8 cellular contexts compared by ENCODE assay signal in the genomic region with DNA sequence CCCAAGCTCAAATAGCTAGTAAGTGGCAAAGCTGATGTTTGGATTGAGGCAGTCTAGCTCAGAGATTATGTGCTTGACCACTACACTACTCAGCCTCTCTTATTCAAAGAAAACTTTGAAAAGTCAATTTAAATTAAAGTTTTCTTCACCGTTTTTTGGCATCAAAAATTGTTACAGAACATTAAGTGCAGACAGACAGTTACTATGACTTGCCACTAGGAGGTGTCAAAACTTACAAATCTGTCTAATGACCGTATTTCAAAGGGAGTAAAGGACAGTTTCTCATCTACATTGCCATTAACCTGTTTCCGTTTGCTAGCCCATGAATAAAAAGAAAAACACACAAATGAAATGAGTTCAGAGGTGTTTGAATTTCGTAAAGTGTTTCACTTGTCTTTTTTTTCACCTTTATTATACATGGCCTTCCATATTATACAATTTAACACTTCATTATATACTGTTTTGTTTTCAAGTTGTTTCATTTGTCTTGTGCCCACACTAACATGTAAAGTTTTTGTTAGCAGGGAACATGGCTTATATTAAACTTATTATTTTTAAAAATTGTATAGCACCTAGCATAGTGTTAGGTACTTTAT.
A peak's percentile ranks its signal among the peaks of the same experiment; 100 is the strongest.
DNase-seq lines count a peak whose midpoint lies in the region; ATAC-seq, FAIRE-seq and TF ChIP-seq lines count a peak whose summit lies in the region.

No MANE protein-coding gene starts in this region.

- H3K27me3 Mint-ChIP-seq in nephron progenitor cell (ENCODE audit: low read depth, poor library complexity): no peaks in the 10 kb centered on the region

- H3K4me1 Mint-ChIP-seq in nephron progenitor cell: no peaks in the 10 kb centered on the region

- TF ChIP-seq RAD21 in Ishikawa (IDR thresholded peaks at IDR 0.05; ENCODE audit: low read depth): peak; percentile 84

- no peak for ATAC-seq in HG03457 (IDR thresholded peaks at IDR 0.05; ENCODE audit: unreplicated experiment)

- no peaks in the 10 kb centered on the region for H3K9me3 Mint-ChIP-seq in nephron progenitor cell

- no peak overlapping the region for H3K4me3 Mint-ChIP-seq in nephron progenitor cell

- peak; percentile 87 for FAIRE-seq in endometrium (lab: Jason Lieb, UNC)

- peak; percentile 80 for TF ChIP-seq CTCF in nephron progenitor cell (IDR thresholded peaks at IDR 0.05)

- DNase-seq in D341Med (ENCODE audit: low spot score): peak; percentile 42
- peak; percentile 26 for DNase-seq in GM19240 (ENCODE audit: insufficient read length, low spot score)
- peak; percentile 81 for DNase-seq in RKO (ENCODE audit: low spot score)
- no peak for DNase-seq in nephron progenitor cell
- DNase-seq in NCI-H187 (lab: John Stamatoyannopoulos, UW): no peak

- no peak overlapping the region for H3K27ac Mint-ChIP-seq in nephron progenitor cell

- H3K36me3 Mint-ChIP-seq in nephron progenitor cell (ENCODE audit: low read depth): no peaks in the 10 kb centered on the region

- TF ChIP-seq EP300 in Ishikawa (IDR thresholded peaks at IDR 0.05; ENCODE audit: borderline replicate concordance): no peak

TF ChIP-seq in Ishikawa, 13 proteins besides CTCF, POLR2A, EP300 and RAD21:
- no peak for TF ChIP-seq TCF12 (IDR thresholded peaks at IDR 0.05; ENCODE audit: low read depth)
- no peak for TF ChIP-seq NFIC (IDR thresholded peaks at IDR 0.05)
- no peak for TF ChIP-seq CEBPB (IDR thresholded peaks at IDR 0.05)
- TF ChIP-seq TEAD4 (IDR thresholded peaks at IDR 0.05): no peak
- TF ChIP-seq FOXM1 (IDR thresholded peaks at IDR 0.05; ENCODE audit: borderline replicate concordance, low read depth): no peak
- TF ChIP-seq, protein P1, sequence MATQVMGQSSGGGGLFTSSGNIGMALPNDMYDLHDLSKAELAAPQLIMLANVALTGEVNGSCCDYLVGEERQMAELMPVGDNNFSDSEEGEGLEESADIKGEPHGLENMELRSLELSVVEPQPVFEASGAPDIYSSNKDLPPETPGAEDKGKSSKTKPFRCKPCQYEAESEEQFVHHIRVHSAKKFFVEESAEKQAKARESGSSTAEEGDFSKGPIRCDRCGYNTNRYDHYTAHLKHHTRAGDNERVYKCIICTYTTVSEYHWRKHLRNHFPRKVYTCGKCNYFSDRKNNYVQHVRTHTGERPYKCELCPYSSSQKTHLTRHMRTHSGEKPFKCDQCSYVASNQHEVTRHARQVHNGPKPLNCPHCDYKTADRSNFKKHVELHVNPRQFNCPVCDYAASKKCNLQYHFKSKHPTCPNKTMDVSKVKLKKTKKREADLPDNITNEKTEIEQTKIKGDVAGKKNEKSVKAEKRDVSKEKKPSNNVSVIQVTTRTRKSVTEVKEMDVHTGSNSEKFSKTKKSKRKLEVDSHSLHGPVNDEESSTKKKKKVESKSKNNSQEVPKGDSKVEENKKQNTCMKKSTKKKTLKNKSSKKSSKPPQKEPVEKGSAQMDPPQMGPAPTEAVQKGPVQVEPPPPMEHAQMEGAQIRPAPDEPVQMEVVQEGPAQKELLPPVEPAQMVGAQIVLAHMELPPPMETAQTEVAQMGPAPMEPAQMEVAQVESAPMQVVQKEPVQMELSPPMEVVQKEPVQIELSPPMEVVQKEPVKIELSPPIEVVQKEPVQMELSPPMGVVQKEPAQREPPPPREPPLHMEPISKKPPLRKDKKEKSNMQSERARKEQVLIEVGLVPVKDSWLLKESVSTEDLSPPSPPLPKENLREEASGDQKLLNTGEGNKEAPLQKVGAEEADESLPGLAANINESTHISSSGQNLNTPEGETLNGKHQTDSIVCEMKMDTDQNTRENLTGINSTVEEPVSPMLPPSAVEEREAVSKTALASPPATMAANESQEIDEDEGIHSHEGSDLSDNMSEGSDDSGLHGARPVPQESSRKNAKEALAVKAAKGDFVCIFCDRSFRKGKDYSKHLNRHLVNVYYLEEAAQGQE (IDR thresholded peaks at IDR 0.05; ENCODE audit: low read depth): no peak
- no peak for TF ChIP-seq TAF1 (IDR thresholded peaks at IDR 0.05; ENCODE audit: low read depth)
- TF ChIP-seq ZBTB7A (IDR thresholded peaks at IDR 0.05; ENCODE audit: low read depth): no peak
- TF ChIP-seq CREB1 (IDR thresholded peaks at IDR 0.05; ENCODE audit: low read depth): no peak
- TF ChIP-seq YY1 (IDR thresholded peaks at IDR 0.05; ENCODE audit: low read depth): no peak
- TF ChIP-seq MAX (IDR thresholded peaks at IDR 0.05): no peak
- TF ChIP-seq EGR1 (IDR thresholded peaks at IDR 0.05): no peak
- no peak for TF ChIP-seq USF1 (IDR thresholded peaks at IDR 0.05)

Comparison
In these comparisons a context has a peak if more than half of its experiments do, and no peak if none do; other contexts are left out.
1. DNase-seq: peak in D341Med (single experiment), GM19240 (single experiment) and RKO (single experiment); none in nephron progenitor cell (single experiment) and NCI-H187 (0 of 2).